ENCODE assay signal across 30 cellular contexts in the genomic region with DNA sequence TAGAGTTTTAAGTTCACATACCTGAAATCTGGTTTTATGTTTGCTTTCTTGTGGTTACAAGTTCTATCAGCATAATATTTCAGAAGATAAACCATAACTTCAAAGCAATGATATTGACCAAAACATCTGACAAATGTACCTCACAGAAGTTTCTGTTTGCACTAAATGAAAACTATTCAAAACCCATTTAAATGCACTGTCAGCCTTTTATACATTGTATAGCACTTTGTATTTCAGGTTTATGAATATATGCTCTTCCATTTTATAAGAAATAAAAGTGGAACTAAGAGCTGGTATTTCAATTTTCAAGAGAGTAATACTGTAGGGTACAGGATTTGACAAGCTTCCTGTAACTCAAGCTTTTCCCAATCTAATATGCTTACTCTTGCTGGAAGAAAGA.
"Had no signal": no experiment of that assay in that cellular context is flagged by ENCODE, and none has a peak within 500 bp of the region (broad histone marks: within the 10 kb centered on the region; RNA-seq: fewer than 3 reads in every experiment).

No MANE protein-coding gene starts in this region.

- H3K27me3 ChIP-seq: ascending aorta, cardiac muscle cell had no signal

- H3K4me1 ChIP-seq: ascending aorta had no signal

- H3K9me3 ChIP-seq: ascending aorta had no signal

- FAIRE-seq: bronchial epithelial cell, TTC549 had no signal

- H3K27ac ChIP-seq: ascending aorta, cardiac muscle cell, VCaP had no signal

- H3K4me3 ChIP-seq: ascending aorta, cardiac muscle cell had no signal

- ATAC-seq: activated CD8-positive, alpha-beta memory T cell treated with anti-CD3 and anti-CD28 coated beads, Interleukin-2, amount 10 ng/mL, durations not matched to agents 7 days and 5 days; activated CD8-positive, alpha-beta T cell treated with anti-CD3 and anti-CD28 coated beads, Interleukin-2, amount 10 ng/mL, durations not matched to agents 7 days and 5 days; activated naive CD8-positive, alpha-beta T cell treated with anti-CD3 and anti-CD28 coated beads, Interleukin-2, amount 50 U/mL, for 24 hours had no signal

- DNase-seq: activated B cell treated with CpG ODN at 0.5 μM for 24 hours; activated CD4-positive, alpha-beta memory T cell treated with anti-CD3 and anti-CD28 coated beads, Interleukin-2, amount 10 ng/mL, durations not matched to agents 7 days and 5 days; activated CD4-positive, alpha-beta T cell treated with anti-CD3 and anti-CD28 coated beads for 4 hours; activated CD4-positive, alpha-beta T cell treated with anti-CD3 and anti-CD28 coated beads, Interleukin-2, amount 10 ng/mL, durations not matched to agents 7 days and 5 days; activated CD4-positive, alpha-beta T cell treated with anti-CD3 and anti-CD28 coated beads, Interleukin-2, amount 50 U/mL, for 48 hours; activated CD4-positive, CD25-positive, alpha-beta regulatory T cell treated with anti-CD3 and anti-CD28 coated beads, Interleukin-2, amount 50 U/mL, for 72 hours; activated CD8-positive, alpha-beta memory T cell treated with anti-CD3 and anti-CD28 coated beads for 24 hours; activated CD8-positive, alpha-beta memory T cell treated with anti-CD3 and anti-CD28 coated beads, Interleukin-2, amount 10 ng/mL, durations not matched to agents 7 days and 5 days; activated CD8-positive, alpha-beta memory T cell treated with anti-CD3 and anti-CD28 coated beads, Interleukin-2, amount 50 U/mL, for 48 hours; activated CD8-positive, alpha-beta T cell treated with anti-CD3 and anti-CD28 coated beads, Interleukin-2, amount 10 ng/mL, durations not matched to agents 7 days and 5 days; activated effector memory CD4-positive, alpha-beta T cell treated with Interleukin-2 at 50 U/mL for 16 hours; activated gamma-delta T cell; activated naive CD4-positive, alpha-beta T cell treated with anti-CD3 and anti-CD28 coated beads, Interleukin-2, amount 10 ng/mL, durations not matched to agents 7 days and 5 days; activated naive CD4-positive, alpha-beta T cell treated with Interleukin-2 at 50 U/mL for 16 hours; activated naive CD8-positive, alpha-beta T cell treated with anti-CD3 and anti-CD28 coated beads, Interleukin-2, amount 10 ng/mL, durations not matched to agents 7 days and 5 days; activated naive CD8-positive, alpha-beta T cell treated with anti-CD3 and anti-CD28 coated beads, Interleukin-2, amount 50 U/mL, for 24 hours; activated T-cell treated with anti-CD3 and anti-CD28 coated beads, Interleukin-2, amount 50 U/mL, for 24 hours; activated T-cell treated with anti-CD3 and anti-CD28 coated beads, Interleukin-2, amount 50 U/mL, for 48 hours; amygdala; anterior cingulate cortex; caudate nucleus; cerebellar nuclear complex; T-helper 1 cell; T-helper 2 cell; T-helper 9 cell had no signal

- H3K36me3 ChIP-seq: ascending aorta, cardiac muscle cell had no signal
